Comparison of ENCODE assay signal across 8 cellular contexts in the genomic region with DNA sequence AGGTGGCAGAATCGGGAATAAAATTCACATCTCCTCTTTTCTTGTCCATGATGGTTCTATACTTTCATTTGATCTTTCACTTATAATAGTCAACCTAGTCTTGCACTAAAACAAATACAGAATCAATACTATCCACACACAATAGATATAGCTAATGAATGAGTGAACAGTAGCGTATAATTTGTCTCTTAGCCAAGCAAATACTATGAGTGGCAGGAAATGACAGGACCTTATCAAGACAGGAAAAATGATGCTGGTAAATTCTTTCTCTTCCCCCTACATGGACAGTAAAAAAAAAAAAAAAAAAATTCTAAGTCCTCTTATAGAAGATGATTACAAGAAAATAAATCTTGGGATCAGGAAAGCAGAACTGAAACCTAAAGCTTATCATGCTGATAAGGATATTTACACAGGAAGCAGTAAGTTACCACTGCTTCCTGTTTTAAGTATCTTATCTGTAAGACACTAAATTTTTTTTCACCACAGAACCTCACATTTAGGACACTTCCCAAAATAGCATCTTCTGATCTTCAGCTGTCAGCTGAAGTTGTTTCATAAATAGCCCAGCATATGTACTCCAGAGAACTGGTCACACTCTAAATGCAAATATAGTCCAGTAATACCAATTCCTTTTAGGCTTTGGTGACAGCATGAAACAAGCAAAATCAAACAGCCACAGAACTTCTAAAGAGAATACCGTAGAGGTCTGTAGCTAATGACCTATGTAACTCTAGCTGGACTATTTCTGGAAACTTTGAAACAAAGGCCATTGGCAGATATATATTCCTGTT. TPM values are rescaled to one million over a fixed set of nuclear protein-coding genes. Genes with fewer than 3 reads are reported as not detected.
DNase-seq lines count a peak whose midpoint lies in the region; ATAC-seq and TF ChIP-seq lines count a peak whose summit lies in the region.

No MANE protein-coding gene starts in this region.

- H3K4me1 ChIP-seq in SJSA1 (replicated peaks) (peaks cover 16% of the 10 kb centered on the region), heart left ventricle (peaks cover 0 to 55% (median 36%) of the 10 kb centered on the region in 12 donors), urinary bladder (ENCODE audit: insufficient read depth) (peaks cover 1% of the 10 kb centered on the region)

- H3K9me3 ChIP-seq in SJSA1 (replicated peaks): no peaks in the 10 kb centered on the region
- H3K9me3 ChIP-seq in heart left ventricle: peaks cover 0 to 16% (median 6%) of the 10 kb centered on the region in 12 donors

- CTCF ChIA-PET in activated naive CD4-positive, alpha-beta T cell treated with anti-CD3 and anti-CD28 coated beads, Interleukin-2, amount 10 ng/mL, durations not matched to agents 7 days and 5 days (lab: Charles Lee): interaction anchor here (1.2 to 1.6 kb wide), 3 partner anchors 18 to 122 kb away, joined by 3 to 4 read pairs (median 3); no protein-coding TSS in a partner anchor

- H3K27ac ChIP-seq in SJSA1 (peak overlapping the region; percentile 37), heart left ventricle (peak overlapping the region; percentile 26 to 84 (median 72)), urinary bladder (ENCODE audit: low read depth) (peak overlapping the region; percentile 10)

- TF ChIP-seq CTCF in heart left ventricle (IDR thresholded peaks at IDR 0.05): no peak

- 4 to 9% (median 7%) methylated on average over 3 of the region's 3 CpGs for WGBS in heart left ventricle, 4 donors
- 26% methylated on average over 3 of the region's 3 CpGs for WGBS in urinary bladder

- intact Hi-C loops in heart left ventricle (cut with DNase I): no loop called here

- H3K36me3 ChIP-seq in SJSA1 (peaks cover 49% of the 10 kb centered on the region), heart left ventricle (peaks cover 0 to 8% (median 0%) of the 10 kb centered on the region in 9 donors), urinary bladder (ENCODE audit: insufficient read depth) (no peaks in the 10 kb centered on the region)

- DNase-seq in activated naive CD4-positive, alpha-beta T cell treated with anti-CD3 and anti-CD28 coated beads, Interleukin-2, amount 10 ng/mL, durations not matched to agents 7 days and 5 days: no peak
- no peak for DNase-seq in activated naive CD4-positive, alpha-beta T cell treated with anti-CD3 and anti-CD28 coated beads, Interleukin-2, amount 50 U/mL, for 16 hours
- DNase-seq in SJSA1 (ENCODE audit: low read depth in 1 of 2, low spot score in 2 of 2): peak in 1 of 2 experiments; percentile 12
- no peak for DNase-seq in heart left ventricle
- DNase-seq in dedifferentiated amniotic fluid mesenchymal stem cell (ENCODE audit: extremely low spot score): no peak
- DNase-seq in effector CD8-positive, alpha-beta T cell (lab: John Stamatoyannopoulos, UW): no peak

- H3K27me3 Mint-ChIP-seq in activated naive CD4-positive, alpha-beta T cell treated with anti-CD3 and anti-CD28 coated beads, Interleukin-2, amount 10 ng/mL, durations not matched to agents 7 days and 5 days: no peaks in the 10 kb centered on the region

- no peak for TF ChIP-seq POLR2A in heart left ventricle (IDR thresholded peaks at IDR 0.05)

- peaks cover 34% of the 10 kb centered on the region for H3K4me1 Mint-ChIP-seq in activated naive CD4-positive, alpha-beta T cell treated with anti-CD3 and anti-CD28 coated beads, Interleukin-2, amount 10 ng/mL, durations not matched to agents 7 days and 5 days

- H3K9me3 Mint-ChIP-seq in activated naive CD4-positive, alpha-beta T cell treated with anti-CD3 and anti-CD28 coated beads, Interleukin-2, amount 10 ng/mL, durations not matched to agents 7 days and 5 days: peaks cover 19% of the 10 kb centered on the region

- H3K27me3 ChIP-seq in SJSA1 (replicated peaks): no peaks in the 10 kb centered on the region
- no peaks in the 10 kb centered on the region for H3K27me3 ChIP-seq in heart left ventricle

- H3K27ac Mint-ChIP-seq in activated naive CD4-positive, alpha-beta T cell treated with anti-CD3 and anti-CD28 coated beads, Interleukin-2, amount 10 ng/mL, durations not matched to agents 7 days and 5 days: peak overlapping the region; percentile 80

- H3K4me3 ChIP-seq in SJSA1 (no peak overlapping the region), heart left ventricle (no peak overlapping the region), urinary bladder (ENCODE audit: low read depth, low read length) (no peak overlapping the region)

- peak overlapping the region; percentile 48 for H3K4me3 Mint-ChIP-seq in activated naive CD4-positive, alpha-beta T cell treated with anti-CD3 and anti-CD28 coated beads, Interleukin-2, amount 10 ng/mL, durations not matched to agents 7 days and 5 days

- peak; percentile 97 for ATAC-seq in HG03095 (IDR thresholded peaks at IDR 0.05; ENCODE audit: unreplicated experiment)
- peak; percentile 11 to 54 (median 48) for ATAC-seq in heart left ventricle

- H3K36me3 Mint-ChIP-seq in activated naive CD4-positive, alpha-beta T cell treated with anti-CD3 and anti-CD28 coated beads, Interleukin-2, amount 10 ng/mL, durations not matched to agents 7 days and 5 days: peaks cover 22% of the 10 kb centered on the region

RNA-seq across cellular contexts. Expression of a gene that starts 27.0 kb away (rescaled TPM):
- total RNA-seq in SJSA1 (2014; rRNA removed; shearing (Covaris generic)): 11.3 and 19.2 TPM in 2 replicates
- total RNA-seq in heart left ventricle (10 to 100 TPM; 13.4 to 45.8 (median 16.8) TPM), urinary bladder (28.5 TPM)
- polyA plus RNA-seq in heart left ventricle (1 to 10 TPM; 5.0 to 6.5 TPM), urinary bladder (26.8 TPM)

Comparison
In these comparisons a context has a peak if more than half of its experiments do, and no peak if none do; other contexts are left out.
1. H3K27ac ChIP-seq: peak in every context shown above with its lines; median percentile 72 in heart left ventricle; 37 in SJSA1; 10 in urinary bladder.